8 cellular contexts compared by ENCODE assay signal in genomic region chr11:111417011-111417765, GRCh38. TPM values are rescaled to one million over a fixed set of nuclear protein-coding genes. Genes with fewer than 3 reads are reported as not detected.
DNase-seq lines count a peak whose midpoint lies in the region; ATAC-seq and TF ChIP-seq lines count a peak whose summit lies in the region.

No MANE protein-coding gene starts in this region.

- ATAC-seq in GM19328 (IDR thresholded peaks at IDR 0.05; ENCODE audit: unreplicated experiment) (peak; percentile 61), HG03354 (IDR thresholded peaks at IDR 0.05; ENCODE audit: poor library complexity, severe bottlenecking, unreplicated experiment) (peak; percentile 75), omental fat pad (ENCODE audit: low FRiP score) (no peak)
- peak; percentile 57 to 71 for ATAC-seq in activated T-cell treated with anti-CD3 and anti-CD28 coated beads, Interleukin-2, amount 50 U/mL, for 72 hours (replicated peaks in 1 of 2)

- peak overlapping the region; percentile 38 to 63 for H3K4me3 Mint-ChIP-seq in activated T-cell treated with anti-CD3 and anti-CD28 coated beads, Interleukin-2, amount 50 U/mL, for 72 hours
- peak overlapping the region; percentile 15 for H3K4me3 Mint-ChIP-seq in nephron progenitor cell

- H3K4me1 Mint-ChIP-seq in activated T-cell treated with anti-CD3 and anti-CD28 coated beads, Interleukin-2, amount 50 U/mL, for 72 hours (ENCODE audit: low read depth) = peaks cover 60% of the 10 kb centered on the region
- H3K4me1 Mint-ChIP-seq in nephron progenitor cell = peaks cover 37% of the 10 kb centered on the region

- H3K36me3 Mint-ChIP-seq in activated T-cell treated with anti-CD3 and anti-CD28 coated beads, Interleukin-2, amount 50 U/mL, for 72 hours (ENCODE audit: insufficient read depth in 2 of 2) = no peaks in the 10 kb centered on the region
- H3K36me3 Mint-ChIP-seq in nephron progenitor cell (ENCODE audit: low read depth) = no peaks in the 10 kb centered on the region

- no peaks in the 10 kb centered on the region for H3K27me3 Mint-ChIP-seq in activated T-cell treated with anti-CD3 and anti-CD28 coated beads, Interleukin-2, amount 50 U/mL, for 72 hours (ENCODE audit: low read depth)
- peaks cover 13% of the 10 kb centered on the region for H3K27me3 Mint-ChIP-seq in nephron progenitor cell (ENCODE audit: low read depth, poor library complexity)

- DNase-seq in DMS53 (lab: John Stamatoyannopoulos, UW) (peak; percentile 85), nephron progenitor cell (no peak), NCI-H1694 treated with DMSO at 0.1 percent for 48 hours (lab: John Stamatoyannopoulos, UW) (no peak), omental fat pad (ENCODE audit: low spot score) (no peak), inferior parietal cortex (ENCODE audit: extremely low spot score) (no peak)
- peak; percentile 31 to 34 for DNase-seq in activated T-cell treated with anti-CD3 and anti-CD28 coated beads, Interleukin-2, amount 50 U/mL, for 72 hours

- TF ChIP-seq CTCF in nephron progenitor cell (IDR thresholded peaks at IDR 0.05) (no peak), omental fat pad (IDR thresholded peaks at IDR 0.05) (no peak)

- H3K9me3 Mint-ChIP-seq in activated T-cell treated with anti-CD3 and anti-CD28 coated beads, Interleukin-2, amount 50 U/mL, for 72 hours = no peaks in the 10 kb centered on the region
- peaks cover 3% of the 10 kb centered on the region for H3K9me3 Mint-ChIP-seq in nephron progenitor cell

- peak overlapping the region; percentile 16 for H3K27ac Mint-ChIP-seq in activated T-cell treated with anti-CD3 and anti-CD28 coated beads, Interleukin-2, amount 50 U/mL, for 72 hours
- H3K27ac Mint-ChIP-seq in nephron progenitor cell = peak overlapping the region; percentile 94

RNA-seq across cellular contexts. Expression of gene POU2AF1, which starts 38.1 kb away (rescaled TPM):
- 10 to 100 TPM in 1 of 2 donors, 1 to 10 TPM in 1; 2.5 to 12.4 TPM for total RNA-seq in activated T-cell treated with anti-CD3 and anti-CD28 coated beads, Interleukin-2, amount 50 U/mL, for 72 hours
- 1 to 10 TPM in 2 of 4 donors, under 1 TPM in 1, not detected in 1; 0.69 to 2.2 (median 1.9) TPM for total RNA-seq in omental fat pad

Comparison
In these comparisons a context has a peak if more than half of its experiments do, and no peak if none do; other contexts are left out.
1. DNase-seq: peak in DMS53 (single experiment) and activated T-cell treated with anti-CD3 and anti-CD28 coated beads, Interleukin-2, amount 50 U/mL, for 72 hours (2 of 2); none in nephron progenitor cell (single experiment), NCI-H1694 treated with DMSO at 0.1 percent for 48 hours (single experiment), omental fat pad (single experiment) and inferior parietal cortex (single experiment).